ENCODE assay signal across 9 cellular contexts in the genomic region with DNA sequence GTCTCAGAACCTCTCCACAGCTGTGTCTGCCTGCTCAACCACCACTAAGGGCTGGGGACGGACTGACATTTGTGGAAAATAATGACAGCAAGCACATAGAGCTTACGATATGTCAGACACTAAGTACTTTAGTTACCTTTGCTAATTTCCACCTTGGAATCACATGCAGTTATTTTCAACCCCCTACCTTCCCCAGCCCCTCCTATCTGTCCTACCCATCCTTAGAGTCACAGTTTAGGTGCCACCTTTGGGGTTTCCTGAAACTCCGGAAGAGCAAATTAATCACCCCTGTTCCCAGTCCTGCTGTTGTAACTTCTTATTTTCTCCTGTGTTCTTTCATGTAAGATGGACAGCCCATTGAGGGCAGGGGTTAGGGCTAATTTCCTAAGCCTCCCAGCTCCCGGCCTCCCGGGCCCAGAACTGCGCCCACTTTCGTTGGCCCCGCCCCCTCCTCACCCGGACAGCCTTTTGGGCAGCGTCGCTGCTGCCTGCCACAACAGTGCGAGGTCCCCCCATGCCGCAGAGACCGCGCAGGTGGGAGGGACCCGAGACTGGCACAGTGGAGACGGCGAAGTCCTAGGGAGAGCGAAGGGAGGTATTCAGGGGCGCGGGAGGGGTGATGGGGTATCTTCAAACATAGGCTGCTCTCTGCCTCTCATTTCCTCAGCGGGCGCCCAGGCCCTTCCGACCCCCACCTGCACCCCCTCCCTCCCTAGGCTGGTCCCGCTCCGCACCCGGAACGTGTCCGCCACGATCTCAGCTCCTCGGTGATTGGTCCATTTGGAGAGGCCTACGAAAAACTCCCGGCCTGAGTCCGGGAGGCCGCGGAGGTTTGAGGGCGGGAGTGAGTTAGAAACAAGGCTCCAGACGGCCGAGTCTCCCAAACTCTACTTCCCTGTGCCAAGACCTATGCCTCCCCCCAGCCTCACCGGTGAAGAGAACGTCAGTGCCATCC. TPM values are rescaled to one million over a fixed set of nuclear protein-coding genes. Genes with fewer than 3 reads are reported as not detected.
A peak's percentile ranks its signal among the peaks of the same experiment; 100 is the strongest.
DNase-seq lines count a peak whose midpoint lies in the region; ATAC-seq and TF ChIP-seq lines count a peak whose summit lies in the region.
"Had no signal": no experiment of that assay in that cellular context is flagged by ENCODE, and none has a peak within 500 bp of the region (broad histone marks: within the 10 kb centered on the region; RNA-seq: fewer than 3 reads in every experiment).

No MANE protein-coding gene starts in this region.

- H3K27ac ChIP-seq in heart right ventricle: peak overlapping the region in 9 of 10 donors; percentile 93 to 97 (median 94)
- H3K27ac ChIP-seq in ascending aorta: peak overlapping the region; percentile 95 to 99
- H3K27ac ChIP-seq: KMS-11 had no signal

- 68 to 77% methylated on average over 41 of the region's 41 CpGs for WGBS in heart right ventricle, 2 donors

- intact Hi-C loops in heart right ventricle (cut with DNase I) (loop anchor here in 6 of 10 donors (5.0 kb wide), 4 partner anchors 39 to 104 kb away; a partner anchor contains a TSS), Right ventricle myocardium superior (cut with DNase I) (no loop called here), ascending aorta (cut with DNase I) (loop anchor here (2.0 kb wide), 3 partner anchors 47 to 67 kb away; a partner anchor contains a TSS), mucosa of descending colon (cut with DNase I, micrococcal nuclease) (no loop called here)

- no peaks in the 10 kb centered on the region for H3K27me3 ChIP-seq in heart right ventricle
- H3K27me3 ChIP-seq in ascending aorta: no peaks in the 10 kb centered on the region

- ATAC-seq in heart right ventricle (no peak), Right ventricle myocardium superior (ENCODE audit: poor library complexity) (no peak), mucosa of descending colon (no peak), HG03571 (IDR thresholded peaks at IDR 0.05; ENCODE audit: unreplicated experiment) (no peak)

- TF ChIP-seq CTCF in heart right ventricle (IDR thresholded peaks at IDR 0.05) (no peak), ascending aorta (IDR thresholded peaks at IDR 0.05) (no peak), mucosa of descending colon (IDR thresholded peaks at IDR 0.05) (no peak)

- peaks cover 0 to 64% (median 35%) of the 10 kb centered on the region in 9 donors for H3K36me3 ChIP-seq in heart right ventricle
- H3K36me3 ChIP-seq in ascending aorta: peaks cover 46% of the 10 kb centered on the region in 2 donors
- peaks cover 7% of the 10 kb centered on the region for H3K36me3 ChIP-seq in mucosa of descending colon (ENCODE audit: low read depth)

- H3K4me1 ChIP-seq in heart right ventricle: peaks cover 10 to 67% (median 40%) of the 10 kb centered on the region in 9 donors
- H3K4me1 ChIP-seq in ascending aorta: peaks cover 12 to 19% of the 10 kb centered on the region in 2 donors
- peaks cover 23% of the 10 kb centered on the region for H3K4me1 ChIP-seq in mucosa of descending colon (ENCODE audit: low read depth)

- H3K9me3 ChIP-seq in heart right ventricle: no peaks in the 10 kb centered on the region
- no peaks in the 10 kb centered on the region for H3K9me3 ChIP-seq in ascending aorta
- H3K9me3 ChIP-seq in mucosa of descending colon: no peaks in the 10 kb centered on the region

- H3K4me3 ChIP-seq in heart right ventricle (peak overlapping the region; percentile 66 to 95 (median 78)), ascending aorta (peak overlapping the region; percentile 69 to 96), mucosa of descending colon (no peak overlapping the region)

- peak in 1 of 2 donors; percentile 32 for DNase-seq in heart right ventricle
- no peak for DNase-seq in Right ventricle myocardium superior
- DNase-seq in ascending aorta (ENCODE audit: low spot score in 2 of 2): no peak
- peak in 2 of 3 donors; percentile 43 to 52 for DNase-seq in mucosa of descending colon
- DNase-seq in hypothalamus (lab: John Stamatoyannopoulos, UW): no peak
- no peak for DNase-seq in DMS114 treated with DMSO at 0.1 percent for 48 hours (lab: John Stamatoyannopoulos, UW; ENCODE audit: unreplicated experiment)
- no peak for DNase-seq in NCI-H2227 treated with DMSO at 0.1 percent for 48 hours (lab: John Stamatoyannopoulos, UW)

RNA-seq across cellular contexts. Expression of a gene that starts 1.1 kb away (rescaled TPM):
- total RNA-seq in heart right ventricle: 10 to 100 TPM; 35.2 to 61.6 (median 51.5) TPM
- 100 to 1,000 TPM in 1 of 2 donors, 10 to 100 TPM in 1; 96.4 to 117 TPM for polyA plus RNA-seq in heart right ventricle
- 32.9 TPM for total RNA-seq in Right ventricle myocardium superior
- 150 TPM for total RNA-seq in ascending aorta
- 100 to 1,000 TPM in 1 of 3 donors, 10 to 100 TPM in 2; 56.1 to 152 (median 99.5) TPM for total RNA-seq in mucosa of descending colon

RNA-seq across cellular contexts. Expression of a gene that starts 4.8 kb away (rescaled TPM):
- total RNA-seq in heart right ventricle (under 1 TPM in 7 of 10 donors, not detected in 3; 0.11 to 0.97 (median 0.27) TPM), Right ventricle myocardium superior (0.13 TPM), ascending aorta (not detected), mucosa of descending colon (1 to 10 TPM in 1 of 3 donors, under 1 TPM in 2; 0.48 to 1.4 (median 0.57) TPM)
- polyA plus RNA-seq in heart right ventricle: under 1 TPM; 0.13 to 0.37 TPM

RNA-seq across cellular contexts. Expression of a gene that starts 6.4 kb away (rescaled TPM):
- total RNA-seq in heart right ventricle: not detected
- not detected for polyA plus RNA-seq in heart right ventricle
- total RNA-seq in Right ventricle myocardium superior: not detected
- not detected for total RNA-seq in ascending aorta
- under 1 TPM in 1 of 3 donors, not detected in 2; 0.32 TPM for total RNA-seq in mucosa of descending colon

RNA-seq across cellular contexts. Expression of a gene that starts 8.3 kb away (rescaled TPM):
- total RNA-seq in heart right ventricle (100 to 1,000 TPM in 2 of 10 donors, 10 to 100 TPM in 8; 64.5 to 219 (median 87.9) TPM), Right ventricle myocardium superior (86.8 TPM), ascending aorta (281 TPM), mucosa of descending colon (100 to 1,000 TPM; 269 to 555 (median 441) TPM)
- 100 to 1,000 TPM in 1 of 2 donors, 10 to 100 TPM in 1; 51.1 to 400 TPM for polyA plus RNA-seq in heart right ventricle

RNA-seq across cellular contexts. Expression of a gene that starts 11.8 kb away (rescaled TPM):
- 1 to 10 TPM in 8 of 10 donors, under 1 TPM in 2; 0.89 to 4.3 (median 2.6) TPM for total RNA-seq in heart right ventricle
- 1 to 10 TPM in 1 of 2 donors, under 1 TPM in 1; 0.97 to 6.1 TPM for polyA plus RNA-seq in heart right ventricle
- 1.8 TPM for total RNA-seq in Right ventricle myocardium superior
- 17.7 TPM for total RNA-seq in ascending aorta
- total RNA-seq in mucosa of descending colon: 10 to 100 TPM; 14.1 to 29.9 (median 29.7) TPM

Comparison
In these comparisons a context has a peak if more than half of its experiments do, and no peak if none do; other contexts are left out.
1. intact Hi-C loops: an anchor here in heart right ventricle (5.0 kb wide) and ascending aorta (2.0 kb wide); none called in Right ventricle myocardium superior and mucosa of descending colon.
2. DNase-seq: peak in mucosa of descending colon (2 of 3); none in Right ventricle myocardium superior (single experiment), ascending aorta (0 of 2), hypothalamus (0 of 51), DMS114 treated with DMSO at 0.1 percent for 48 hours (single experiment) and NCI-H2227 treated with DMSO at 0.1 percent for 48 hours (single experiment).